In the genomic region with DNA sequence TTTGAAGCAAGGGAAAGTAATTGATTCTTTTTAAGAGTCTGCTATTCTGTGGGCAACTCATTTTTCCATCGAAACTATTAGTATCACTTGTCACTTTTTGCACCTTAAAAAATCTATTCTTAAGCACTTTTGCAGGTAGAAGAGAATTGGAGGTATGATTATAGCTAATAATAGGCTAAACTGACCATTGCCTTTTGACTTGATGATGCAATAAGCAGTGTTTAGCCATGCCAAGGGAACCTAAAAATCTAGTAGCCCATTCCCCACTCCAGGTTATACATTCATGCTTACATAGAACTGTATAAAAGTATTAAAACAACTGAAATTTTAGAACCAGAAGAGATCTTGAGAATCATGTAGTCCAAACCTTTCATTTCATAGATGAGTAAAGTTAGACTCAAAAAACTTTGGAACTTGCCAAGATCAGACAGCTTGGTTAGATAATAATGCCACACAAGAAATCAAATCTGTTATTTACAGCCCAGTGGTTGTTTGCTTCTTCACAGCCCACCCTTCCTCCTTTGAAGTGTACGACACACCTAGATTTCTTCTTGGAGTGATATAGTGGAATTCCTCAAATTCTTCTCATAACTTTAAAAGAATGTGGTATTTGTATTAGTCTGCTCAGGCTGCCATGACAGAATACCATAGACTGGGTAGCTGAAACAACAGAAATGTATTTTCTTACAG, we compare ENCODE assay signal across 21 cellular contexts. TPM values are rescaled to one million over a fixed set of nuclear protein-coding genes. Genes with fewer than 3 reads are reported as not detected.
DNase-seq lines count a peak whose midpoint lies in the region; ATAC-seq and TF ChIP-seq lines count a peak whose summit lies in the region.
"Had no signal": no experiment of that assay in that cellular context is flagged by ENCODE, and none has a peak within 500 bp of the region (broad histone marks: within the 10 kb centered on the region; RNA-seq: fewer than 3 reads in every experiment).

No MANE protein-coding gene starts in this region.

- H4K8ac ChIP-seq in trophoblast cell (ENCODE audit: low read depth, low read length), result no peak overlapping the region

- H3K4me1 ChIP-seq in PC-9 (replicated peaks; ENCODE audit: insufficient read depth) (peaks cover 13% of the 10 kb centered on the region), trophoblast cell (ENCODE audit: control insufficient read depth in 1 of 2, insufficient read depth in 2 of 2, low read length in 2 of 2) (peaks cover 3 to 7% of the 10 kb centered on the region in 2 experiments), adrenal gland (replicated peaks in 1 of 2) (no peaks in the 10 kb centered on the region)
- H3K4me1 ChIP-seq: BLaER1, psoas muscle had no signal

- WGBS in trophoblast cell (ENCODE audit: extremely low coverage, insufficient coverage, insufficient read length), result no CpG with 5 or more reads among the region's 2 CpGs
- WGBS in adrenal gland, 4 donors, result 92 to 94% (median 94%) methylated on average over 2 of the region's 2 CpGs

- TF ChIP-seq CTCF in PC-9 (conservative IDR thresholded peaks at IDR 0.05) (no peak), choroid plexus epithelial cell (conservative IDR thresholded peaks at IDR 0.05; ENCODE audit: low read depth, low read length) (no peak), adrenal gland (IDR thresholded peaks at IDR 0.05) (no peak)

- no peak overlapping the region for H2AK5ac ChIP-seq in trophoblast cell (ENCODE audit: low read length)

- H3K4ac ChIP-seq in trophoblast cell (ENCODE audit: low read depth, low read length), result no peak overlapping the region

- H3K14ac ChIP-seq in trophoblast cell (ENCODE audit: low read length), result no peak overlapping the region

- ATAC-seq in HG03045 (IDR thresholded peaks at IDR 0.05; ENCODE audit: unreplicated experiment), result no peak
- ATAC-seq in left lobe of liver, result no peak
- ATAC-seq: effector memory CD8-positive, alpha-beta T cell; natural killer cell treated with Interleukin-12 subunit alpha and Interleukin-12 subunit beta and Interleukin-15 and Interleukin-18, amount 100 ng/mL, for 72 hours; psoas muscle; T-helper 17 cell had no signal

- H3K36me3 ChIP-seq in PC-9 (ENCODE audit: low read depth) (0 out of 2 replicates have a peak, but pooled peaks cover 5% of the 10 kb centered on the region), trophoblast cell (ENCODE audit: control insufficient read depth in 1 of 2, insufficient read depth in 2 of 2, low read length in 2 of 2) (no peaks in the 10 kb centered on the region), adrenal gland (replicated peaks in 1 of 2) (no peaks in the 10 kb centered on the region)

- no peak for TF ChIP-seq POLR2A in adrenal gland (IDR thresholded peaks at IDR 0.05)

- intact Hi-C loops in PC-9 (cut with micrococcal nuclease; ENCODE audit: unreplicated experiment), result loop anchor here (1.0 to 5.0 kb wide), 5 partner anchors 20 to 545 kb away; partner anchors contain the start of genes ATP6V1D and PALS1
- intact Hi-C loops in adrenal gland (cut with DNase I), result loop anchor here (2.0 to 10.0 kb wide), 2 partner anchors 117 to 121 kb away; no protein-coding TSS in a partner anchor

- no peak overlapping the region for H3K4me3 ChIP-seq in PC-9
- no peak overlapping the region for H3K4me3 ChIP-seq in choroid plexus epithelial cell (ENCODE audit: low read depth, low read length)
- H3K4me3 ChIP-seq in trophoblast cell (ENCODE audit: low read depth, low read length), result no peak overlapping the region
- H3K4me3 ChIP-seq in adrenal gland, result no peak overlapping the region
- H3K4me3 ChIP-seq: BLaER1, lung, psoas muscle had no signal

- POLR2A ChIA-PET in PC-9 (lab: Charles Lee; ENCODE audit: unreplicated experiment), result interaction anchor here (0.5 to 0.8 kb wide), 2 partner anchors 20 to 118 kb away, joined by 3 read pairs; no protein-coding TSS in a partner anchor

- no peak overlapping the region for H2BK5ac ChIP-seq in trophoblast cell (ENCODE audit: low read depth, low read length, poor library complexity)

- H3K9ac ChIP-seq in trophoblast cell (ENCODE audit: low read length), result no peak overlapping the region
- H3K9ac ChIP-seq: BLaER1 had no signal

- CTCF ChIA-PET in PC-9 (lab: Charles Lee), result interaction anchor here (0.6 to 2.6 kb wide), 5 partner anchors 19 to 192 kb away, joined by 3 to 16 read pairs (median 4); partner anchors contain the start of genes ATP6V1D and EIF2S1

- H2BK120ac ChIP-seq in trophoblast cell (ENCODE audit: insufficient read depth, low read length, poor library complexity), result no peak overlapping the region

- H3K4me2 ChIP-seq in PC-9 (peak overlapping the region; percentile 21; the same call in 1 of the 2 replicates), trophoblast cell (ENCODE audit: low read length) (no peak overlapping the region)
- H3K4me2 ChIP-seq: BLaER1 had no signal

- H3K18ac ChIP-seq in trophoblast cell (ENCODE audit: low read length), result no peak overlapping the region

- H3K79me2 ChIP-seq in PC-9 (ENCODE audit: low read depth) (no peaks in the 10 kb centered on the region), trophoblast cell (ENCODE audit: control insufficient read depth, insufficient read depth, low read length, poor library complexity) (no peaks in the 10 kb centered on the region)

- no peak overlapping the region for H3K23ac ChIP-seq in trophoblast cell (ENCODE audit: low read length)

- BruUV-seq in PC-9 (replicated peaks; lab: Mats Ljungman, UMichigan), result no TSS peak

- no peak overlapping the region for H2BK12ac ChIP-seq in trophoblast cell (ENCODE audit: low read length)

- H3F3A ChIP-seq in PC-9 (ENCODE audit: insufficient read depth, low read depth), result no peaks in the 10 kb centered on the region; the same call in 1 of the 2 replicates

- no peak overlapping the region for H4K12ac ChIP-seq in trophoblast cell (ENCODE audit: low read depth, low read length)

- DNase-seq in GM03348 (ENCODE audit: low spot score) (peak; percentile 33), PC-9 (peak; percentile 32 to 79), choroid plexus epithelial cell (ENCODE audit: low read depth) (peak; percentile 41), trophoblast cell (peak in 1 of 2 donors; percentile 34), adrenal gland (no peak), left lobe of liver (ENCODE audit: low spot score) (no peak), putamen (ENCODE audit: low spot score) (no peak)
- DNase-seq: activated CD4-positive, alpha-beta T cell treated with anti-CD3 and anti-CD28 coated beads for 1 hour; activated naive CD4-positive, alpha-beta T cell treated with anti-CD3 and anti-CD28 coated beads, Interleukin-2, amount 10 ng/mL, durations not matched to agents 7 days and 5 days; effector memory CD8-positive, alpha-beta T cell; foreskin fibroblast; MV-4-11; NCI-H2081; psoas muscle; T-helper 17 cell had no signal

- H4K20me1 ChIP-seq in PC-9 (ENCODE audit: insufficient read depth), result no peaks in the 10 kb centered on the region
- H4K20me1 ChIP-seq: BLaER1 had no signal

- H3K9me3 ChIP-seq in PC-9 (ENCODE audit: insufficient read depth, low read depth) (0 out of 2 replicates have a peak, but pooled peaks cover under 1% of the 10 kb centered on the region), trophoblast cell (ENCODE audit: insufficient read depth, low read depth, low read length) (no peaks in the 10 kb centered on the region), adrenal gland (replicated peaks in 1 of 3) (no peaks in the 10 kb centered on the region)
- H3K9me3 ChIP-seq: psoas muscle had no signal

- H3K27ac ChIP-seq in PC-9 (no peak overlapping the region), trophoblast cell (ENCODE audit: low read depth, low read length) (peak overlapping the region; percentile 35), adrenal gland (no peak overlapping the region)
- H3K27ac ChIP-seq: BLaER1, psoas muscle had no signal

- H3K27me3 ChIP-seq in PC-9 (ENCODE audit: insufficient read depth, low read depth) (no peaks in the 10 kb centered on the region), trophoblast cell (ENCODE audit: insufficient read depth, low read length) (no peaks in the 10 kb centered on the region), adrenal gland (no peaks in the 10 kb centered on the region)
- H3K27me3 ChIP-seq: BLaER1 had no signal

- peaks cover 4% of the 10 kb centered on the region for H3K79me1 ChIP-seq in trophoblast cell (ENCODE audit: low read length)

- no peaks in the 10 kb centered on the region for H3K9me2 ChIP-seq in PC-9 (ENCODE audit: insufficient read depth)

- H4K91ac ChIP-seq in trophoblast cell (ENCODE audit: low read depth, low read length), result no peak overlapping the region

- H2AFZ ChIP-seq in PC-9, result no peak overlapping the region
- H2AFZ ChIP-seq in trophoblast cell (ENCODE audit: insufficient read depth, low read length, poor library complexity), result no peak overlapping the region

RNA-seq across cellular contexts. Expression of gene GARIN2, which starts 21.7 kb away (rescaled TPM):
- total RNA-seq in PC-9 (2021), result 0.31 TPM in 1 of 2 replicates, not detected in the other
- polyA plus RNA-seq in trophoblast cell (2013), result 0.62 and 0.67 TPM in 2 replicates
- total RNA-seq in adrenal gland, result not detected
- polyA plus RNA-seq in adrenal gland, result under 1 TPM in 2 of 3 donors, not detected in 1; 0.07 to 0.48 TPM
- total RNA-seq in left lobe of liver, result 0.13 TPM
- total RNA-seq: cardiac septum; HT-29; natural killer cell treated with Interleukin-12 subunit alpha and Interleukin-12 subunit beta and Interleukin-15 and Interleukin-18, amount 100 ng/mL, for 72 hours; psoas muscle; T-helper 17 cell had no signal
- polyA plus RNA-seq: psoas muscle had no signal

Comparison
In these comparisons a context has a peak if more than half of its experiments do, and no peak if none do; other contexts are left out.
1. DNase-seq: peak in GM03348 (single experiment), PC-9 (2 of 2) and choroid plexus epithelial cell (single experiment); none in adrenal gland (0 of 7), left lobe of liver (single experiment) and putamen (single experiment).